29 cellular contexts compared by ENCODE assay signal in the genomic region with DNA sequence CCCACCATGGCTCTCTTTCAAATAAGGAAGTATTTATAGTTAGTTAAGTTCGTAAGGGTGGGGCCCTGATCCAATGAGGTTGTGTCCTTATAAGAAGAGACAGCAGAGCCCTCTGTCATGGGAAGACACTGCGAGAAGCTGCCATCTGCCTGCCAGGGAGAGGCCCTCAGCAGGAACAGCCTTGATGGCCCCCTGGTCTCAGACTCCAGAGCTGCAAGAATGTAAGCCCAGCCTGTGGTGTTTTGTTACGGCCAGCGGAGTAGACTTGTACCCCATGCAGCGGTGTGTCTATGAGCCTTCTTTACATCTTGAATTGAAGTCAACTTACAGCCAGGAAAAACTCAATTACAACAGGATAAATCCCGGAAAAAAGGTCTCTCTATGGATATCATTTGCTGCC.
"Had no signal": no experiment of that assay in that cellular context is flagged by ENCODE, and none has a peak within 500 bp of the region (broad histone marks: within the 10 kb centered on the region; RNA-seq: fewer than 3 reads in every experiment).

No MANE protein-coding gene starts in this region.

- H3K36me3 Mint-ChIP-seq: activated CD4-positive, alpha-beta memory T cell treated with anti-CD3 and anti-CD28 coated beads for 36 hours; activated naive CD4-positive, alpha-beta T cell treated with anti-CD3 and anti-CD28 coated beads, Interleukin-2, amount 10 ng/mL, durations not matched to agents 7 days and 5 days; activated naive CD8-positive, alpha-beta T cell treated with anti-CD3 and anti-CD28 coated beads, Interleukin-2, amount 10 ng/mL, durations not matched to agents 7 days and 5 days; brain; immature natural killer cell; naive thymus-derived CD4-positive, alpha-beta T cell had no signal

- H3K27me3 Mint-ChIP-seq: activated CD4-positive, alpha-beta memory T cell treated with anti-CD3 and anti-CD28 coated beads for 36 hours; activated T-cell treated with anti-CD3 and anti-CD28 coated beads, Interleukin-2, amount 50 U/mL, for 24 hours; stimulated activated naive CD8-positive, alpha-beta T cell treated with anti-CD3 and anti-CD28 coated beads, Interleukin-15, Interleukin-2, amounts not matched to agents 100 ng/mL and 50 ng/mL, for 24 hours had no signal

- H3K9me3 ChIP-seq: ascending aorta, right atrium auricular region, spleen, upper lobe of left lung, vagina had no signal

- H3K4me3 ChIP-seq: ascending aorta, cardiac muscle cell, coronary artery, right atrium auricular region, spleen, upper lobe of left lung, vagina had no signal

- DNase-seq: activated CD4-positive, alpha-beta memory T cell treated with anti-CD3 and anti-CD28 coated beads for 36 hours; activated CD4-positive, alpha-beta T cell treated with anti-CD3 and anti-CD28 coated beads, Interleukin-2, amount 10 ng/mL, durations not matched to agents 24 days and 14 days; activated CD4-positive, CD25-positive, alpha-beta regulatory T cell treated with anti-CD3 and anti-CD28 coated beads, Interleukin-2, amount 50 U/mL, for 72 hours; activated CD8-positive, alpha-beta memory T cell treated with anti-CD3 and anti-CD28 coated beads, Interleukin-2, amount 50 U/mL, for 48 hours; activated gamma-delta T cell; activated naive CD4-positive, alpha-beta T cell treated with anti-CD3 and anti-CD28 coated beads, Interleukin-2, amount 10 ng/mL, durations not matched to agents 7 days and 5 days; activated naive CD8-positive, alpha-beta T cell treated with anti-CD3 and anti-CD28 coated beads, Interleukin-2, amount 10 ng/mL, durations not matched to agents 7 days and 5 days; activated T-cell treated with anti-CD3 and anti-CD28 coated beads, Interleukin-2, amount 50 U/mL, for 24 hours; foreskin fibroblast; head of caudate nucleus; hypothalamus; immature natural killer cell; kidney; left colon; midbrain; naive thymus-derived CD4-positive, alpha-beta T cell; occipital lobe; spleen; substantia nigra; T-helper 2 cell; upper lobe of left lung had no signal

- H3K36me3 ChIP-seq: ascending aorta, cardiac muscle cell, right atrium auricular region, spleen, upper lobe of left lung, vagina had no signal

- H3K27ac ChIP-seq: ascending aorta, cardiac muscle cell, vagina had no signal

- H3K27me3 ChIP-seq: ascending aorta, cardiac muscle cell, right atrium auricular region, spleen, upper lobe of left lung, vagina had no signal

- H3K4me3 Mint-ChIP-seq: activated CD4-positive, alpha-beta memory T cell treated with anti-CD3 and anti-CD28 coated beads for 36 hours; activated CD4-positive, alpha-beta T cell treated with anti-CD3 and anti-CD28 coated beads, Interleukin-2, amount 10 ng/mL, durations not matched to agents 24 days and 14 days; activated naive CD4-positive, alpha-beta T cell treated with anti-CD3 and anti-CD28 coated beads, Interleukin-2, amount 10 ng/mL, durations not matched to agents 7 days and 5 days; activated naive CD8-positive, alpha-beta T cell treated with anti-CD3 and anti-CD28 coated beads, Interleukin-2, amount 10 ng/mL, durations not matched to agents 7 days and 5 days; activated T-cell treated with anti-CD3 and anti-CD28 coated beads, Interleukin-2, amount 50 U/mL, for 24 hours; brain; immature natural killer cell; naive thymus-derived CD4-positive, alpha-beta T cell; stimulated activated naive CD8-positive, alpha-beta T cell treated with anti-CD3 and anti-CD28 coated beads, Interleukin-15, Interleukin-2, amounts not matched to agents 100 ng/mL and 50 ng/mL, for 24 hours had no signal

- H3K4me1 Mint-ChIP-seq: brain had no signal

- H3K4me1 ChIP-seq: ascending aorta, right atrium auricular region had no signal

- H3K9me3 Mint-ChIP-seq: activated CD4-positive, alpha-beta memory T cell treated with anti-CD3 and anti-CD28 coated beads for 36 hours; activated CD4-positive, alpha-beta T cell treated with anti-CD3 and anti-CD28 coated beads, Interleukin-2, amount 10 ng/mL, durations not matched to agents 24 days and 14 days; activated naive CD4-positive, alpha-beta T cell treated with anti-CD3 and anti-CD28 coated beads, Interleukin-2, amount 10 ng/mL, durations not matched to agents 7 days and 5 days; activated naive CD8-positive, alpha-beta T cell treated with anti-CD3 and anti-CD28 coated beads, Interleukin-2, amount 10 ng/mL, durations not matched to agents 7 days and 5 days; activated T-cell treated with anti-CD3 and anti-CD28 coated beads, Interleukin-2, amount 50 U/mL, for 24 hours; brain; immature natural killer cell; naive thymus-derived CD4-positive, alpha-beta T cell; stimulated activated naive CD8-positive, alpha-beta T cell treated with anti-CD3 and anti-CD28 coated beads, Interleukin-15, Interleukin-2, amounts not matched to agents 100 ng/mL and 50 ng/mL, for 24 hours had no signal

- H3K27ac Mint-ChIP-seq: activated CD4-positive, alpha-beta memory T cell treated with anti-CD3 and anti-CD28 coated beads for 36 hours; activated CD4-positive, alpha-beta T cell treated with anti-CD3 and anti-CD28 coated beads, Interleukin-2, amount 10 ng/mL, durations not matched to agents 24 days and 14 days; activated naive CD8-positive, alpha-beta T cell treated with anti-CD3 and anti-CD28 coated beads, Interleukin-2, amount 10 ng/mL, durations not matched to agents 7 days and 5 days; activated T-cell treated with anti-CD3 and anti-CD28 coated beads, Interleukin-2, amount 50 U/mL, for 24 hours; brain; immature natural killer cell; naive thymus-derived CD4-positive, alpha-beta T cell; stimulated activated naive CD8-positive, alpha-beta T cell treated with anti-CD3 and anti-CD28 coated beads, Interleukin-15, Interleukin-2, amounts not matched to agents 100 ng/mL and 50 ng/mL, for 24 hours had no signal

- ATAC-seq: esophagus mucosa; left colon; naive thymus-derived CD4-positive, alpha-beta T cell had no signal
